9 cellular contexts compared by ENCODE assay signal in the genomic region with DNA sequence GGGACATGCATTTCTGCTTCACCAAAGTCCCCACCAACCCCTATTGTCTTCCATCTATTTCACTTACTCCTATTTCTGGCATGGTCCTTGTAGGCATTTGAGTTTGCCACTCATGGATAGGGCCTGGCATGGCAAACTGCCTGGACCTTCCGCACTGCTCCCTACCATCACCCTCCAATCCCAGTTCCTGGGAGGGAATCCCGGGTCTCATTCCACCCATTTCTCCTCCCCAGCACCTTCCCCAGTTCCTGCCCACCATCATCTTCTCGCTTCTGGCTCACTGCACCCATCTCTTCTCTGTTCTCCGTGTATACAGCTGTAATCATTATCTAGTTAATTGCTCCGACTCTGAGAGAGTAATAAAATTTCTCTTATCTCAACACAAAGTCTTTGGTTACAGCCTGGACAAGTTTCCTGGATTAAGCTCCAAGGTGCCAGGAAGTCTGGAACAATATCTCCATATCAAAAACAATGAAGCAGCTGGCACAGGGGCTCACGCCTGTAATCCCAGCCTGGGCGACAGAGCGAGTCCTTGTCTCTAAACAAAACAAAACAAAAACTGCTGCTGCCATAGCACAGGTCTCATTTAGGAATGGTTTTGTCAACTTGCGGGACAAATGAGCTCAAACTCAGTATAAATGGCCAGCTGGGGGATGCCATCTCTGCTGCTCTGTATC. TPM values are rescaled to one million over a fixed set of nuclear protein-coding genes. Genes with fewer than 3 reads are reported as not detected.
DNase-seq lines count a peak whose midpoint lies in the region; ATAC-seq and TF ChIP-seq lines count a peak whose summit lies in the region.
"Had no signal": no experiment of that assay in that cellular context is flagged by ENCODE, and none has a peak within 500 bp of the region (broad histone marks: within the 10 kb centered on the region; RNA-seq: fewer than 3 reads in every experiment).

No MANE protein-coding gene starts in this region.

- H2AFZ ChIP-seq in Karpas-422 (ENCODE audit: low read length), result no peak overlapping the region

- no peak for TF ChIP-seq CTCF in fibroblast of villous mesenchyme (IDR thresholded peaks at IDR 0.05; ENCODE audit: insufficient read depth, low read depth, low read length)

- H4K20me1 ChIP-seq in Karpas-422 (ENCODE audit: insufficient read depth, low read depth, low read length), result no peaks in the 10 kb centered on the region

- no peaks in the 10 kb centered on the region for H3K9me3 ChIP-seq in Karpas-422 (ENCODE audit: low read length)
- H3K9me3 ChIP-seq in skeletal muscle tissue (ENCODE audit: control insufficient read depth in 3 of 3, low read length in 3 of 3), result no peaks in the 10 kb centered on the region
- no peaks in the 10 kb centered on the region for H3K9me3 ChIP-seq in effector memory CD4-positive, alpha-beta T cell (ENCODE audit: control insufficient read depth, low read length)

- H3K4me3 ChIP-seq in Karpas-422 (ENCODE audit: low read length), result no peak overlapping the region
- H3K4me3 ChIP-seq in fibroblast of villous mesenchyme (ENCODE audit: low read depth, low read length), result no peak overlapping the region
- H3K4me3 ChIP-seq in skeletal muscle tissue (ENCODE audit: low read length in 3 of 3), result peak overlapping the region in 1 of 3 donors; percentile 22
- H3K4me3 ChIP-seq in effector memory CD4-positive, alpha-beta T cell (ENCODE audit: insufficient read depth, low read depth, low read length, poor library complexity, severe bottlenecking), result no peak overlapping the region

- peak; percentile 39 for DNase-seq in Karpas-422
- DNase-seq in NCI-H526 (lab: John Stamatoyannopoulos, UW), result peak; percentile 65 to 90
- DNase-seq in fibroblast of villous mesenchyme (ENCODE audit: low read depth), result peak; percentile 33
- DNase-seq in effector memory CD4-positive, alpha-beta T cell, result no peak
- DNase-seq in activated CD4-positive, alpha-beta T cell treated with anti-CD3 and anti-CD28 coated beads, Interleukin-2, amount 50 U/mL, for 4 hours, result no peak
- DNase-seq: activated CD8-positive, alpha-beta T cell treated with anti-CD3 and anti-CD28 coated beads, Interleukin-2, amount 10 ng/mL, durations not matched to agents 7 days and 5 days had no signal

- H3K27me3 ChIP-seq in Karpas-422 (ENCODE audit: low read length), result no peaks in the 10 kb centered on the region
- H3K27me3 ChIP-seq in skeletal muscle tissue (ENCODE audit: control insufficient read depth in 3 of 3, insufficient read depth in 3 of 3, low read length in 3 of 3), result no peaks in the 10 kb centered on the region
- H3K27me3 ChIP-seq in effector memory CD4-positive, alpha-beta T cell (replicated peaks; ENCODE audit: control insufficient read depth, insufficient read depth, low read length, poor library complexity, severe bottlenecking), result no peaks in the 10 kb centered on the region

- H3K79me2 ChIP-seq in Karpas-422 (ENCODE audit: low read length), result no peaks in the 10 kb centered on the region

- H3K4me1 ChIP-seq in Karpas-422 (ENCODE audit: low read length), result peaks cover 3% of the 10 kb centered on the region
- peaks cover 10 to 13% (median 12%) of the 10 kb centered on the region in 3 donors for H3K4me1 ChIP-seq in skeletal muscle tissue (ENCODE audit: control insufficient read depth in 3 of 3, insufficient read depth in 3 of 3, low read length in 3 of 3)
- no peaks in the 10 kb centered on the region for H3K4me1 ChIP-seq in effector memory CD4-positive, alpha-beta T cell (ENCODE audit: control insufficient read depth, insufficient read depth, low read length, poor library complexity, severe bottlenecking)

- H3K9ac ChIP-seq in Karpas-422 (ENCODE audit: low read length), result no peak overlapping the region
- peak overlapping the region; percentile 4 to 32 (median 30) for H3K9ac ChIP-seq in skeletal muscle tissue (ENCODE audit: low read depth in 1 of 3, low read length in 3 of 3)

- H3K9me2 ChIP-seq in Karpas-422 (replicated peaks; ENCODE audit: insufficient read depth, low read length), result no peaks in the 10 kb centered on the region

- ATAC-seq in HG03095 (IDR thresholded peaks at IDR 0.05; ENCODE audit: unreplicated experiment) (no peak), HG02623 (IDR thresholded peaks at IDR 0.05; ENCODE audit: unreplicated experiment) (no peak)
- ATAC-seq: activated CD8-positive, alpha-beta T cell treated with anti-CD3 and anti-CD28 coated beads, Interleukin-2, amount 10 ng/mL, durations not matched to agents 7 days and 5 days had no signal

- H3K4me2 ChIP-seq in Karpas-422 (ENCODE audit: low read depth, low read length, poor library complexity, severe bottlenecking), result no peak overlapping the region

- H3K27ac ChIP-seq in Karpas-422 (ENCODE audit: low read length), result no peak overlapping the region
- H3K27ac ChIP-seq in skeletal muscle tissue (ENCODE audit: low read depth, low read length), result peak overlapping the region; percentile 79
- H3K27ac ChIP-seq in effector memory CD4-positive, alpha-beta T cell (ENCODE audit: insufficient read depth, low read length, poor library complexity, severe bottlenecking), result no peak overlapping the region

- H3K36me3 ChIP-seq in Karpas-422 (ENCODE audit: insufficient read depth, low read length) (no peaks in the 10 kb centered on the region), skeletal muscle tissue (ENCODE audit: control insufficient read depth in 3 of 3, insufficient read depth in 3 of 3, low read length in 3 of 3) (no peaks in the 10 kb centered on the region)
- no peaks in the 10 kb centered on the region for H3K36me3 ChIP-seq in effector memory CD4-positive, alpha-beta T cell (ENCODE audit: control insufficient read depth, insufficient read depth, low read length)

RNA-seq across cellular contexts. Expression of a gene that starts 17.0 kb away (rescaled TPM):
- not detected in 2 replicates for total RNA-seq in Karpas-422 (2014; rRNA removed; shearing (Covaris generic); ENCODE audit: low replicate concordance)
- total RNA-seq in fibroblast of villous mesenchyme (13.9 and 18.6 TPM in 2 replicates), skeletal muscle tissue (141 TPM)
- total RNA-seq: activated CD8-positive, alpha-beta T cell treated with anti-CD3 and anti-CD28 coated beads, Interleukin-2, amount 10 ng/mL, durations not matched to agents 7 days and 5 days had no signal

RNA-seq across cellular contexts. Expression of a gene that starts 29.4 kb away (rescaled TPM):
- total RNA-seq in Karpas-422 (2014; rRNA removed; shearing (Covaris generic); ENCODE audit: low replicate concordance), result 121 and 180 TPM in 2 replicates
- total RNA-seq in fibroblast of villous mesenchyme (258 and 346 TPM in 2 replicates), skeletal muscle tissue (195 TPM)

RNA-seq across cellular contexts. Expression of a gene that starts 45.2 kb away (rescaled TPM):
- total RNA-seq in Karpas-422 (2014; rRNA removed; shearing (Covaris generic); ENCODE audit: low replicate concordance), result 1.4 and 5.7 TPM in 2 replicates
- total RNA-seq in fibroblast of villous mesenchyme (1.6 and 4.3 TPM in 2 replicates), skeletal muscle tissue (9.4 TPM)

RNA-seq across cellular contexts. Expression of a gene that starts 45.7 kb away (rescaled TPM):
- total RNA-seq in Karpas-422 (2014; rRNA removed; shearing (Covaris generic); ENCODE audit: low replicate concordance), result 83.1 and 108 TPM in 2 replicates
- 59.6 and 85.1 TPM in 2 replicates for total RNA-seq in fibroblast of villous mesenchyme
- total RNA-seq in skeletal muscle tissue, result 45.9 TPM

RNA-seq across cellular contexts. Expression of a gene that starts 54.0 kb away (rescaled TPM):
- total RNA-seq in Karpas-422 (2014; rRNA removed; shearing (Covaris generic); ENCODE audit: low replicate concordance), result 200 and 242 TPM in 2 replicates
- total RNA-seq in fibroblast of villous mesenchyme (144 and 165 TPM in 2 replicates), skeletal muscle tissue (97.6 TPM)

Comparison
In these comparisons a context has a peak if more than half of its experiments do, and no peak if none do; other contexts are left out.
1. DNase-seq: peak in Karpas-422 (single experiment), NCI-H526 (2 of 2) and fibroblast of villous mesenchyme (single experiment); none in effector memory CD4-positive, alpha-beta T cell (0 of 3) and activated CD4-positive, alpha-beta T cell treated with anti-CD3 and anti-CD28 coated beads, Interleukin-2, amount 50 U/mL, for 4 hours (0 of 2).
2. RNA of a gene that starts 17.0 kb away (total RNA-seq): 141 TPM in skeletal muscle tissue (single experiment) and 13.9 to 18.6 TPM in fibroblast of villous mesenchyme; not detected in Karpas-422; every median in the first group is over 10 times any median in the second.